17 cellular contexts compared by ENCODE assay signal in genomic region chr11:130421199-130421585, GRCh38. TPM values are rescaled to one million over a fixed set of nuclear protein-coding genes. Genes with fewer than 3 reads are reported as not detected.
"Had no signal": no experiment of that assay in that cellular context is flagged by ENCODE, and none has a peak within 500 bp of the region (broad histone marks: within the 10 kb centered on the region; RNA-seq: fewer than 3 reads in every experiment).

No MANE protein-coding gene starts in this region.

- H3K27ac ChIP-seq: heart right ventricle, left lung, parathyroid adenoma, thyroid gland, vagina had no signal

- H3K4me1 ChIP-seq: adrenal gland, parathyroid adenoma, thyroid gland, vagina had no signal

- H3K9ac ChIP-seq: parathyroid adenoma had no signal

- ATAC-seq: activated CD4-positive, CD25-positive, alpha-beta regulatory T cell treated with anti-CD3 and anti-CD28 coated beads, Interleukin-2, amount 50 U/mL, for 24 hours; activated naive CD4-positive, alpha-beta T cell treated with anti-CD3 and anti-CD28 coated beads, Interleukin-2, amount 50 U/mL, for 72 hours; natural killer cell; stimulated activated naive B cell treated with anti-CD40 and anti-IgM and Interleukin-4, amounts not matched to agents 10 μg/mL and 1 μg/mL and 100 μg/mL, for 72 hours had no signal

- H2AFZ ChIP-seq: parathyroid adenoma had no signal

- H3K9me3 ChIP-seq: adrenal gland, heart right ventricle, left lung, thyroid gland, vagina had no signal

- H3K79me2 ChIP-seq: parathyroid adenoma had no signal

- DNase-seq: activated CD4-positive, alpha-beta T cell treated with anti-CD3 and anti-CD28 coated beads, Interleukin-2, amount 10 ng/mL, durations not matched to agents 7 days and 5 days; activated gamma-delta T cell treated with Interleukin-2 at 50 U/mL for 16 hours; dermis blood vessel endothelial cell; heart right ventricle; left lung; natural killer cell; stimulated activated CD4-positive, alpha-beta T cell treated with anti-CD3 and anti-CD28 coated beads, Interleukin-4, amount 100 ng/mL, for 4 hours; stimulated activated naive B cell treated with anti-CD40 and anti-IgM and Interleukin-4, amounts not matched to agents 10 μg/mL and 1 μg/mL and 100 μg/mL, for 72 hours; T1000; thyroid gland had no signal

- H3K27me3 ChIP-seq: thyroid gland, vagina had no signal

- H3K4me3 ChIP-seq: adrenal gland, heart right ventricle, left lung, thyroid gland, vagina had no signal

- H3K36me3 ChIP-seq: adrenal gland, heart right ventricle, left lung, thyroid gland, vagina had no signal

RNA-seq across cellular contexts. Expression of gene ADAMTS8, which starts 7.2 kb away (rescaled TPM):
- total RNA-seq: activated CD4-positive, alpha-beta T cell treated with anti-CD3 and anti-CD28 coated beads, Interleukin-2, amount 10 ng/mL, durations not matched to agents 7 days and 5 days; activated naive CD4-positive, alpha-beta T cell treated with anti-CD3 and anti-CD28 coated beads, Interleukin-2, amount 50 U/mL, for 72 hours; dermis blood vessel endothelial cell; kidney epithelial cell; natural killer cell; T-helper 1 cell treated with Interleukin-12 subunit alpha and Interleukin-12 subunit beta and Interleukin-4 antibody, amounts not matched to agents 30 ng/mL and 1 ng/mL, for 36 hours had no signal

RNA-seq across cellular contexts. Expression of gene ADAMTS15, which starts 27.3 kb away (rescaled TPM):
- total RNA-seq: activated naive CD4-positive, alpha-beta T cell treated with anti-CD3 and anti-CD28 coated beads, Interleukin-2, amount 50 U/mL, for 72 hours; T-helper 1 cell treated with Interleukin-12 subunit alpha and Interleukin-12 subunit beta and Interleukin-4 antibody, amounts not matched to agents 30 ng/mL and 1 ng/mL, for 36 hours had no signal
